Comparison of ENCODE assay signal across 16 cellular contexts in genomic region chr10:131994435-131994834, GRCh38.
"Had no signal": no experiment of that assay in that cellular context is flagged by ENCODE, and none has a peak within 500 bp of the region (broad histone marks: within the 10 kb centered on the region; RNA-seq: fewer than 3 reads in every experiment).

No MANE protein-coding gene starts in this region.

- H3K27ac ChIP-seq: suprapubic skin, thyroid gland had no signal

- ATAC-seq: esophagus mucosa; mucosa of descending colon; naive thymus-derived CD8-positive, alpha-beta T cell; sciatic nerve; stimulated activated naive CD8-positive, alpha-beta T cell treated with anti-CD3 and anti-CD28 coated beads, Interleukin-15, Interleukin-2, amounts not matched to agents 100 U/mL and 50 U/mL, for 24 hours had no signal

- H3K9me3 ChIP-seq: mucosa of descending colon, suprapubic skin, thyroid gland had no signal

- FAIRE-seq: endometrium, frontal cortex, kidney, small intestine, urothelium cell line had no signal

- H3K4me3 ChIP-seq: mucosa of descending colon, suprapubic skin, thyroid gland had no signal

- H3K27me3 ChIP-seq: suprapubic skin, thyroid gland had no signal

- H3K36me3 ChIP-seq: suprapubic skin, thyroid gland had no signal

- DNase-seq: effector memory CD4-positive, alpha-beta T cell; immature natural killer cell; kidney; left cardiac atrium; mucosa of descending colon; naive thymus-derived CD8-positive, alpha-beta T cell; small intestine; stimulated activated CD4-positive, alpha-beta T cell treated with anti-CD3 and anti-CD28 coated beads, Interleukin-2, amount 100 ng/mL, for 48 hours; stimulated activated naive CD8-positive, alpha-beta T cell treated with anti-CD3 and anti-CD28 coated beads, Interleukin-15, Interleukin-2, amounts not matched to agents 100 U/mL and 50 U/mL, for 24 hours; thyroid gland had no signal
